ENCODE assay signal across 18 cellular contexts in genomic region chr15:90360746-90361145, GRCh38.
"Had no signal": no experiment of that assay in that cellular context is flagged by ENCODE, and none has a peak within 500 bp of the region (broad histone marks: within the 10 kb centered on the region; RNA-seq: fewer than 3 reads in every experiment).

No MANE protein-coding gene starts in this region.

- H3K4me1 ChIP-seq: prostate gland had no signal

- H3K36me3 ChIP-seq: neutrophil, ovary, prostate gland, upper lobe of right lung had no signal

- H3K9me3 Mint-ChIP-seq: activated naive CD8-positive, alpha-beta T cell treated with anti-CD3 and anti-CD28 coated beads, Interleukin-2, amount 50 U/mL, for 24 hours; activated T-helper 1 cell treated with anti-CD3 and anti-CD28 coated beads, Interleukin-12 subunit alpha, Interleukin-12 subunit beta, Interleukin-2, Interleukin-4 antibody, amounts not matched to agents 30 ng/mL and 10 ng/mL and 1 ng/mL, durations not matched to agents 14 hours and 24 hours and 36 hours; natural killer cell treated with Interleukin-12 subunit alpha and Interleukin-12 subunit beta and Interleukin-15 and Interleukin-18, amount 100 ng/mL, for 72 hours had no signal

- H3K9me3 ChIP-seq: neutrophil, ovary, prostate gland, upper lobe of right lung had no signal

- H3K27ac ChIP-seq: neutrophil, ovary, prostate gland, upper lobe of right lung, WERI-Rb-1 had no signal

- H3K27me3 Mint-ChIP-seq: activated naive CD8-positive, alpha-beta T cell treated with anti-CD3 and anti-CD28 coated beads, Interleukin-2, amount 50 U/mL, for 24 hours; natural killer cell treated with Interleukin-12 subunit alpha and Interleukin-12 subunit beta and Interleukin-15 and Interleukin-18, amount 100 ng/mL, for 72 hours had no signal

- H3K4me3 Mint-ChIP-seq: activated naive CD8-positive, alpha-beta T cell treated with anti-CD3 and anti-CD28 coated beads, Interleukin-2, amount 50 U/mL, for 24 hours; activated T-helper 1 cell treated with anti-CD3 and anti-CD28 coated beads, Interleukin-12 subunit alpha, Interleukin-12 subunit beta, Interleukin-2, Interleukin-4 antibody, amounts not matched to agents 30 ng/mL and 10 ng/mL and 1 ng/mL, durations not matched to agents 14 hours and 24 hours and 36 hours; natural killer cell treated with Interleukin-12 subunit alpha and Interleukin-12 subunit beta and Interleukin-15 and Interleukin-18, amount 100 ng/mL, for 72 hours had no signal

- H3K27me3 ChIP-seq: ovary, upper lobe of right lung had no signal

- DNase-seq: activated CD4-positive, alpha-beta T cell treated with anti-CD3 and anti-CD28 coated beads, Interleukin-2, amount 50 U/mL, for 48 hours; activated gamma-delta T cell; activated naive CD4-positive, alpha-beta T cell treated with anti-CD3 and anti-CD28 coated beads, Interleukin-2, amount 50 U/mL, for 16 hours; activated naive CD8-positive, alpha-beta T cell treated with anti-CD3 and anti-CD28 coated beads, Interleukin-2, amount 50 U/mL, for 24 hours; cerebellar nuclear complex; kidney glomerular epithelial cell; left ventricle myocardium superior; mammary epithelial cell; ovary; stimulated activated CD4-positive, alpha-beta T cell treated with anti-CD3 and anti-CD28 coated beads, Interleukin-4, amount 100 ng/mL, for 1 hour; stimulated activated naive CD8-positive, alpha-beta T cell treated with anti-CD3 and anti-CD28 coated beads, Interleukin-15, Interleukin-2, amounts not matched to agents 100 U/mL and 50 U/mL, for 24 hours; upper lobe of right lung; WERI-Rb-1 had no signal

- H3K36me3 Mint-ChIP-seq: natural killer cell treated with Interleukin-12 subunit alpha and Interleukin-12 subunit beta and Interleukin-15 and Interleukin-18, amount 100 ng/mL, for 72 hours had no signal

- H3K4me3 ChIP-seq: coronary artery, ovary, prostate gland, upper lobe of right lung had no signal

- H3K27ac Mint-ChIP-seq: activated naive CD8-positive, alpha-beta T cell treated with anti-CD3 and anti-CD28 coated beads, Interleukin-2, amount 50 U/mL, for 24 hours; activated T-helper 1 cell treated with anti-CD3 and anti-CD28 coated beads, Interleukin-12 subunit alpha, Interleukin-12 subunit beta, Interleukin-2, Interleukin-4 antibody, amounts not matched to agents 30 ng/mL and 10 ng/mL and 1 ng/mL, durations not matched to agents 14 hours and 24 hours and 36 hours had no signal
